ENCODE assay signal across 34 cellular contexts in the genomic region with DNA sequence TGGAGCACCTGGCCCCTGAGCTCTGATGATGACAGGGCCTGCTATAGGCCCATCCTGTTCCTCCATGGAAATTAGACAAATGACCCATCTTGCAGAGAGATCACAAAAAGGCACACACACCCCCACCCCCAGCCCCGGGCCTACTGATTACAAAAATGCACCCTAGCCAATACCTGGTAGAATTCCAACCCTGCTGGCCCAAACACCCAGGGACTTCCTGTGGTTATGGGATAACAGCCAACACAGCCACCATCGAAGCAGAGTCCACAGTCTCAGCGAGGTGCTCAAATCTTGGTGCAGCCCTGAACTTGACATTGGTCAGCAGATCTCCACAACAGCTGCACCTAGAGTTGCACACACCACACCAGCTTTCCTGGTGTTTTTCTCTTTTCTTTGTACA. TPM values are rescaled to one million over a fixed set of nuclear protein-coding genes. Genes with fewer than 3 reads are reported as not detected.
"Had no signal": no experiment of that assay in that cellular context is flagged by ENCODE, and none has a peak within 500 bp of the region (broad histone marks: within the 10 kb centered on the region; RNA-seq: fewer than 3 reads in every experiment).

No MANE protein-coding gene starts in this region.

- H3K4me3 ChIP-seq: heart left ventricle, left lung, ovary, thoracic aorta had no signal

- H3K4me3 Mint-ChIP-seq: activated CD4-positive, alpha-beta T cell treated with anti-CD3 and anti-CD28 coated beads, Interleukin-2, amount 10 ng/mL, durations not matched to agents 24 days and 14 days; activated CD8-positive, alpha-beta T cell treated with anti-CD3 and anti-CD28 coated beads, Interleukin-2, amount 10 ng/mL, durations not matched to agents 7 days and 5 days; activated T-cell treated with anti-CD3 and anti-CD28 coated beads, Interleukin-2, amount 50 U/mL, for 24 hours; mesothelial cell of epicardium; naive B cell; nephron progenitor cell; stimulated activated effector memory CD8-positive, alpha-beta T cell treated with anti-CD3 and anti-CD28 coated beads, Interleukin-12 subunit alpha, Interleukin-12 subunit beta, amount 100 ng/mL, for 72 hours; stimulated activated naive CD8-positive, alpha-beta T cell treated with anti-CD3 and anti-CD28 coated beads, Interleukin-15, Interleukin-2, amounts not matched to agents 100 ng/mL and 50 ng/mL, for 24 hours; T-helper 1 cell treated with Interleukin-12 subunit alpha and Interleukin-12 subunit beta and Interleukin-4 antibody, amounts not matched to agents 30 μg/mL and 1 μg/mL, for 36 hours had no signal

- H3K9me3 Mint-ChIP-seq: stimulated activated effector memory CD8-positive, alpha-beta T cell treated with anti-CD3 and anti-CD28 coated beads, Interleukin-12 subunit alpha, Interleukin-12 subunit beta, amount 100 ng/mL, for 72 hours; stimulated activated naive CD8-positive, alpha-beta T cell treated with anti-CD3 and anti-CD28 coated beads, Interleukin-15, Interleukin-2, amounts not matched to agents 100 ng/mL and 50 ng/mL, for 24 hours had no signal

- DNase-seq: activated CD4-positive, alpha-beta T cell treated with anti-CD3 and anti-CD28 coated beads, Interleukin-2, amount 10 ng/mL, durations not matched to agents 24 days and 14 days; activated CD4-positive, CD25-positive, alpha-beta regulatory T cell treated with anti-CD3 and anti-CD28 coated beads, Interleukin-2, amount 50 U/mL, for 72 hours; activated CD8-positive, alpha-beta T cell treated with anti-CD3 and anti-CD28 coated beads, Interleukin-2, amount 10 ng/mL, durations not matched to agents 7 days and 5 days; activated gamma-delta T cell treated with Interleukin-2 at 50 U/mL for 16 hours; activated naive CD4-positive, alpha-beta T cell treated with anti-CD3 and anti-CD28 coated beads, Interleukin-2, amount 50 U/mL, for 16 hours; activated T-cell treated with anti-CD3 and anti-CD28 coated beads, Interleukin-2, amount 50 U/mL, for 24 hours; amniotic stem cell; brain microvascular endothelial cell; central memory CD4-positive, alpha-beta T cell; foreskin fibroblast; heart left ventricle; hypothalamus; kidney glomerular epithelial cell; left lung; naive B cell; nephron progenitor cell; ovary; small intestine; stimulated activated CD4-positive, alpha-beta T cell treated with anti-CD3 and anti-CD28 coated beads, Interleukin-4, amount 100 ng/mL, for 24 hours; SW 1271; trophoblast cell had no signal

- H3K36me3 Mint-ChIP-seq: mesothelial cell of epicardium; naive B cell; stimulated activated effector memory CD8-positive, alpha-beta T cell treated with anti-CD3 and anti-CD28 coated beads, Interleukin-12 subunit alpha, Interleukin-12 subunit beta, amount 100 ng/mL, for 72 hours had no signal

- H3K27me3 ChIP-seq: ovary had no signal

- H3K36me3 ChIP-seq: brain microvascular endothelial cell, heart left ventricle, left lung, neutrophil, ovary, thoracic aorta had no signal

- H3K27ac Mint-ChIP-seq: activated CD4-positive, alpha-beta T cell treated with anti-CD3 and anti-CD28 coated beads, Interleukin-2, amount 10 ng/mL, durations not matched to agents 24 days and 14 days; activated CD8-positive, alpha-beta T cell treated with anti-CD3 and anti-CD28 coated beads, Interleukin-2, amount 10 ng/mL, durations not matched to agents 7 days and 5 days; activated T-cell treated with anti-CD3 and anti-CD28 coated beads, Interleukin-2, amount 50 U/mL, for 24 hours; mesothelial cell of epicardium; nephron progenitor cell; progenitor cell of endocrine pancreas; stimulated activated effector memory CD8-positive, alpha-beta T cell treated with anti-CD3 and anti-CD28 coated beads, Interleukin-12 subunit alpha, Interleukin-12 subunit beta, amount 100 ng/mL, for 72 hours; stimulated activated naive CD8-positive, alpha-beta T cell treated with anti-CD3 and anti-CD28 coated beads, Interleukin-15, Interleukin-2, amounts not matched to agents 100 ng/mL and 50 ng/mL, for 24 hours; T-helper 1 cell treated with Interleukin-12 subunit alpha and Interleukin-12 subunit beta and Interleukin-4 antibody, amounts not matched to agents 30 μg/mL and 1 μg/mL, for 36 hours had no signal

- H3K9me3 ChIP-seq: neutrophil had no signal

- H3K27ac ChIP-seq: brain microvascular endothelial cell, heart left ventricle, left lung, neutrophil, ovary, thoracic aorta had no signal

- H3K4me1 Mint-ChIP-seq: activated CD4-positive, alpha-beta T cell treated with anti-CD3 and anti-CD28 coated beads, Interleukin-2, amount 10 ng/mL, durations not matched to agents 24 days and 14 days; mesothelial cell of epicardium; naive B cell; nephron progenitor cell had no signal

- H3K27me3 Mint-ChIP-seq: stimulated activated naive CD8-positive, alpha-beta T cell treated with anti-CD3 and anti-CD28 coated beads, Interleukin-15, Interleukin-2, amounts not matched to agents 100 ng/mL and 50 ng/mL, for 24 hours had no signal

- ATAC-seq: activated CD8-positive, alpha-beta T cell treated with anti-CD3 and anti-CD28 coated beads, Interleukin-2, amount 10 ng/mL, durations not matched to agents 7 days and 5 days; heart left ventricle; left lung; sciatic nerve; stimulated activated effector memory CD8-positive, alpha-beta T cell treated with anti-CD3 and anti-CD28 coated beads, Interleukin-12 subunit alpha, Interleukin-12 subunit beta, amount 100 ng/mL, for 72 hours had no signal

- H3K4me1 ChIP-seq: heart left ventricle, left lung had no signal

RNA-seq across cellular contexts. Expression of gene NCR2, which starts 17.0 kb away (rescaled TPM):
- total RNA-seq: activated CD4-positive, alpha-beta T cell treated with anti-CD3 and anti-CD28 coated beads, Interleukin-2, amount 10 ng/mL, durations not matched to agents 24 days and 14 days; astrocyte; endothelial cell of umbilical vein; heart left ventricle; left lung; lung microvascular endothelial cell; mesothelial cell of epicardium; ovary; progenitor cell of endocrine pancreas; renal cortical epithelial cell; sciatic nerve; subcutaneous adipose tissue; thoracic aorta had no signal
